In genomic region chr4:48403358-48403757, GRCh38 we compare ENCODE assay signal across 17 cellular contexts.
"Had no signal": no experiment of that assay in that cellular context is flagged by ENCODE, and none has a peak within 500 bp of the region (broad histone marks: within the 10 kb centered on the region; RNA-seq: fewer than 3 reads in every experiment).

No MANE protein-coding gene starts in this region.

- H3K27ac ChIP-seq: colonic mucosa, heart left ventricle, neutrophil, sigmoid colon, thyroid gland, upper lobe of left lung, vagina had no signal

- ATAC-seq: left colon; naive thymus-derived CD8-positive, alpha-beta T cell had no signal

- H3K9me3 ChIP-seq: colonic mucosa, heart left ventricle, neutrophil, sigmoid colon, thyroid gland, upper lobe of left lung, vagina had no signal

- H3K9me3 Mint-ChIP-seq: naive thymus-derived CD8-positive, alpha-beta T cell had no signal

- DNase-seq: colonic mucosa; dermis blood vessel endothelial cell; erythroblast; foreskin melanocyte; hippocampal formation; left colon; mesendoderm; naive thymus-derived CD8-positive, alpha-beta T cell; sigmoid colon; small intestine; stimulated activated CD4-positive, alpha-beta T cell treated with anti-CD3 and anti-CD28 coated beads, Interleukin-2, amount 100 ng/mL, for 48 hours; stimulated activated naive CD4-positive, alpha-beta T cell treated with Interleukin-2 at 50 U/mL for 16 hours; thyroid gland; upper lobe of left lung had no signal

- H3K4me3 Mint-ChIP-seq: naive thymus-derived CD8-positive, alpha-beta T cell had no signal

- H3K4me1 ChIP-seq: colonic mucosa, heart left ventricle, thyroid gland, upper lobe of left lung, vagina had no signal

- H3K27me3 ChIP-seq: colonic mucosa, heart left ventricle, neutrophil, sigmoid colon, thyroid gland, upper lobe of left lung, vagina had no signal

- H3K36me3 ChIP-seq: colonic mucosa, thyroid gland had no signal

- H3K4me3 ChIP-seq: colonic mucosa, heart left ventricle, sigmoid colon, thyroid gland, upper lobe of left lung, vagina had no signal

- H3K27me3 Mint-ChIP-seq: naive thymus-derived CD8-positive, alpha-beta T cell had no signal
